ENCODE assay signal across 17 cellular contexts in genomic region chr2:101580528-101580927, GRCh38.
"Had no signal": no experiment of that assay in that cellular context is flagged by ENCODE, and none has a peak within 500 bp of the region (broad histone marks: within the 10 kb centered on the region; RNA-seq: fewer than 3 reads in every experiment).

No MANE protein-coding gene starts in this region.

- DNase-seq: effector memory CD8-positive, alpha-beta T cell; gastrocnemius medialis; glutamatergic neuron; left ventricle myocardium superior; mesenchymal stem cell; midbrain; naive B cell; sigmoid colon; stimulated activated CD4-positive, alpha-beta T cell treated with anti-CD3 and anti-CD28 coated beads, Interleukin-2, amount 100 ng/mL, for 24 hours; stimulated activated naive CD4-positive, alpha-beta T cell treated with Interleukin-2 at 50 U/mL for 16 hours; thyroid gland had no signal

- H3K36me3 ChIP-seq: esophagus muscularis mucosa, gastrocnemius medialis, right atrium auricular region, sigmoid colon, suprapubic skin, thyroid gland had no signal

- H3K4me3 ChIP-seq: esophagus muscularis mucosa, gastrocnemius medialis, lung, right atrium auricular region, sigmoid colon, skin epidermis, suprapubic skin, thyroid gland had no signal

- ATAC-seq: effector memory CD8-positive, alpha-beta T cell; gastrocnemius medialis; left ventricle myocardium superior had no signal

- H3K27me3 ChIP-seq: esophagus muscularis mucosa, gastrocnemius medialis, right atrium auricular region, sigmoid colon, suprapubic skin, thyroid gland had no signal

- H3K4me1 ChIP-seq: right atrium auricular region, suprapubic skin had no signal

- H3K9me3 ChIP-seq: esophagus muscularis mucosa, gastrocnemius medialis, sigmoid colon, suprapubic skin, thyroid gland had no signal

- H3K27ac ChIP-seq: epithelial cell of prostate, esophagus muscularis mucosa, gastrocnemius medialis, right atrium auricular region, sigmoid colon, skin epidermis, suprapubic skin, thyroid gland had no signal
